In genomic region chr6:30763618-30764489, GRCh38 we compare ENCODE assay signal across 1 cellular context.
TF ChIP-seq lines count a peak whose summit lies in the region.

No MANE protein-coding gene starts in this region.

TF ChIP-seq in HepG2, 621 proteins besides CTCF, POLR2A, EP300 and RAD21 (continued from another document and continues in another):
- TF ChIP-seq ZNF280B (CRISPR knock-in tag; IDR thresholded peaks at IDR 0.05; ENCODE audit: borderline replicate concordance): 0 out of 2 replicates have a peak, but pooled peaks have one; percentile 57
- TF ChIP-seq NFAT5 (CRISPR knock-in tag; IDR thresholded peaks at IDR 0.05): no peak
- peak; percentile 41; the same call in 1 of the 2 replicates for TF ChIP-seq ZBTB38 (CRISPR knock-in tag; IDR thresholded peaks at IDR 0.05)
- TF ChIP-seq ELK4 (CRISPR knock-in tag; IDR thresholded peaks at IDR 0.05; ENCODE audit: borderline replicate concordance): no peak
- no peak for TF ChIP-seq CSRNP2 (CRISPR knock-in tag; conservative IDR thresholded peaks at IDR 0.05; ENCODE audit: low read depth)
- peak; percentile 19 for TF ChIP-seq JUN (CRISPR knock-in tag; IDR thresholded peaks at IDR 0.05)
- TF ChIP-seq ZNF782 (CRISPR knock-in tag; IDR thresholded peaks at IDR 0.05; ENCODE audit: borderline replicate concordance): no peak
- no peak for TF ChIP-seq SNRNP70 (IDR thresholded peaks at IDR 0.05; ENCODE audit: low read depth, low read length)
- no peak for TF ChIP-seq ZNF318 (CRISPR knock-in tag; IDR thresholded peaks at IDR 0.05)
- TF ChIP-seq YY1 (IDR thresholded peaks at IDR 0.05; ENCODE audit: insufficient read depth, insufficient replicate concordance, low read depth, low read length): peak; percentile 86
- peak; percentile 77; the same call in 1 of the 2 replicates for TF ChIP-seq KDM3A (CRISPR knock-in tag; IDR thresholded peaks at IDR 0.05; ENCODE audit: low read depth)
- peak; percentile 71; the same call in 1 of the 2 replicates for TF ChIP-seq ZBTB46 (CRISPR knock-in tag; IDR thresholded peaks at IDR 0.05; ENCODE audit: borderline replicate concordance)
- no peak for TF ChIP-seq HOXA9 (CRISPR knock-in tag; IDR thresholded peaks at IDR 0.05; ENCODE audit: borderline replicate concordance)
- TF ChIP-seq SRF (IDR thresholded peaks at IDR 0.05; ENCODE audit: low read depth, low read length): 0 out of 2 replicates have a peak, but pooled peaks have one; percentile 28
- TF ChIP-seq ZNF253 (CRISPR knock-in tag; IDR thresholded peaks at IDR 0.05; ENCODE audit: borderline replicate concordance): peak; percentile 65; the same call in 1 of the 2 replicates
- TF ChIP-seq MAFG (CRISPR knock-in tag; IDR thresholded peaks at IDR 0.05): no peak
- TF ChIP-seq FOXJ3 (CRISPR knock-in tag; IDR thresholded peaks at IDR 0.05; ENCODE audit: borderline replicate concordance): peak; percentile 82; the same call in 1 of the 2 replicates
- peak; percentile 67 for TF ChIP-seq ZBTB7B (CRISPR knock-in tag; IDR thresholded peaks at IDR 0.05)
- TF ChIP-seq TOE1 (CRISPR knock-in tag; IDR thresholded peaks at IDR 0.05): no peak; the same call in none of the 2 replicates
- TF ChIP-seq E2F2 (CRISPR knock-in tag; IDR thresholded peaks at IDR 0.05; ENCODE audit: borderline replicate concordance): no peak
- no peak for TF ChIP-seq GPBP1L1 (CRISPR knock-in tag; IDR thresholded peaks at IDR 0.05)
- peak; percentile 73; the same call in 1 of the 2 replicates for TF ChIP-seq ZSCAN25 (CRISPR knock-in tag; IDR thresholded peaks at IDR 0.05)
- 0 out of 2 replicates have a peak, but pooled peaks have one; percentile 62 for TF ChIP-seq ATF6 (CRISPR knock-in tag; conservative IDR thresholded peaks at IDR 0.05)
- no peak for TF ChIP-seq ZNF143 (CRISPR knock-in tag; IDR thresholded peaks at IDR 0.05)
